11 cellular contexts compared by ENCODE assay signal in genomic region chr6:13404115-13404891, GRCh38.
DNase-seq lines count a peak whose midpoint lies in the region; ATAC-seq and TF ChIP-seq lines count a peak whose summit lies in the region.
"Had no signal": no experiment of that assay in that cellular context is flagged by ENCODE, and none has a peak within 500 bp of the region (broad histone marks: within the 10 kb centered on the region; RNA-seq: fewer than 3 reads in every experiment).

No MANE protein-coding gene starts in this region.

- no peaks in the 10 kb centered on the region for H3K36me3 Mint-ChIP-seq in mesothelial cell of epicardium
- no peaks in the 10 kb centered on the region for H3K36me3 Mint-ChIP-seq in CD4-positive, alpha-beta T cell (ENCODE audit: low read depth)

- H3K4me3 Mint-ChIP-seq in mesothelial cell of epicardium, result no peak overlapping the region
- H3K4me3 Mint-ChIP-seq in CD4-positive, alpha-beta T cell, result no peak overlapping the region

- DNase-seq in HS-27A (ENCODE audit: low read depth) (peak; percentile 43), right atrium auricular region (ENCODE audit: low spot score) (no peak), spleen (no peak), mesothelial cell of epicardium (ENCODE audit: low spot score in 2 of 2, unreplicated experiment in 2 of 2) (no peak), DMS53 (lab: John Stamatoyannopoulos, UW) (no peak)
- no peak for DNase-seq in CD4-positive, alpha-beta T cell
- DNase-seq: activated CD8-positive, alpha-beta memory T cell treated with anti-CD3 and anti-CD28 coated beads, Interleukin-2, amount 50 U/mL, for 4 hours; GDM1; NCI-H2081 had no signal

- 35 to 62% (median 47%) methylated on average over 5 of the region's 5 CpGs for WGBS in spleen, 5 donors

- TF ChIP-seq CTCF in right atrium auricular region (IDR thresholded peaks at IDR 0.05) (no peak), spleen (IDR thresholded peaks at IDR 0.05 in 8 of 11, conservative IDR thresholded peaks at IDR 0.05 in 3 of 11) (no peak), mesothelial cell of epicardium (IDR thresholded peaks at IDR 0.05; ENCODE audit: unreplicated experiment) (no peak)
- TF ChIP-seq CTCF in CD4-positive, alpha-beta T cell (IDR thresholded peaks at IDR 0.05), result no peak

- no peaks in the 10 kb centered on the region for H3K9me3 Mint-ChIP-seq in mesothelial cell of epicardium
- H3K9me3 Mint-ChIP-seq in CD4-positive, alpha-beta T cell, result no peaks in the 10 kb centered on the region

- peaks cover 0 to 85% of the 10 kb centered on the region in 2 donors for H3K4me1 ChIP-seq in right atrium auricular region
- H3K4me1 ChIP-seq in spleen, result peaks cover 4 to 74% (median 29%) of the 10 kb centered on the region in 6 donors

- CTCF ChIA-PET in CD4-positive, alpha-beta T cell (lab: Charles Lee), result no interaction called here

- H3K27ac Mint-ChIP-seq in mesothelial cell of epicardium, result no peak overlapping the region
- H3K27ac Mint-ChIP-seq in CD4-positive, alpha-beta T cell, result no peak overlapping the region

- intact Hi-C loops in spleen (cut with DNase I; ENCODE audit: low total_unique reads), result no loop called here
- intact Hi-C loops in CD4-positive, alpha-beta T cell (cut with DNase I, micrococcal nuclease), result no loop called here

- no peaks in the 10 kb centered on the region for H3K36me3 ChIP-seq in right atrium auricular region
- no peaks in the 10 kb centered on the region for H3K36me3 ChIP-seq in spleen

- H3K4me3 ChIP-seq in right atrium auricular region (no peak overlapping the region), spleen (no peak overlapping the region)

- TF ChIP-seq POLR2A in spleen (IDR thresholded peaks at IDR 0.05), result no peak

- H3K9me3 ChIP-seq in right atrium auricular region, result no peaks in the 10 kb centered on the region
- H3K9me3 ChIP-seq in spleen, result no peaks in the 10 kb centered on the region
- no peaks in the 10 kb centered on the region for H3K9me3 ChIP-seq in CD4-positive, alpha-beta T cell (ENCODE audit: control insufficient read depth, low read length)

- H3K27ac ChIP-seq in angular gyrus (ENCODE audit: low read depth, low read length) (peak overlapping the region; percentile 27), right atrium auricular region (peak overlapping the region; percentile 77 to 81), spleen (peak overlapping the region in 6 of 8 donors; percentile 17 to 82 (median 58))
- no peak overlapping the region for H3K27ac ChIP-seq in CD4-positive, alpha-beta T cell (ENCODE audit: low read depth, low read length)

- ATAC-seq in CD4-positive, alpha-beta T cell (ENCODE audit: poor library complexity), result no peak
- ATAC-seq in GM18520 (IDR thresholded peaks at IDR 0.05; ENCODE audit: unreplicated experiment), result no peak

- H3K27me3 ChIP-seq in right atrium auricular region (no peaks in the 10 kb centered on the region), spleen (replicated peaks in 1 of 7) (no peaks in the 10 kb centered on the region)
- no peaks in the 10 kb centered on the region for H3K27me3 ChIP-seq in CD4-positive, alpha-beta T cell (ENCODE audit: control insufficient read depth, insufficient read depth, low read length)

- peaks cover 34% of the 10 kb centered on the region for H3K4me1 Mint-ChIP-seq in mesothelial cell of epicardium
- H3K4me1 Mint-ChIP-seq in CD4-positive, alpha-beta T cell (ENCODE audit: low read depth), result no peaks in the 10 kb centered on the region

- H3K27me3 Mint-ChIP-seq in mesothelial cell of epicardium (ENCODE audit: low read depth), result peaks cover 3% of the 10 kb centered on the region
- H3K27me3 Mint-ChIP-seq in CD4-positive, alpha-beta T cell, result no peaks in the 10 kb centered on the region

- POLR2A ChIA-PET in CD4-positive, alpha-beta T cell (lab: Charles Lee), result no interaction called here
